In the genomic region with DNA sequence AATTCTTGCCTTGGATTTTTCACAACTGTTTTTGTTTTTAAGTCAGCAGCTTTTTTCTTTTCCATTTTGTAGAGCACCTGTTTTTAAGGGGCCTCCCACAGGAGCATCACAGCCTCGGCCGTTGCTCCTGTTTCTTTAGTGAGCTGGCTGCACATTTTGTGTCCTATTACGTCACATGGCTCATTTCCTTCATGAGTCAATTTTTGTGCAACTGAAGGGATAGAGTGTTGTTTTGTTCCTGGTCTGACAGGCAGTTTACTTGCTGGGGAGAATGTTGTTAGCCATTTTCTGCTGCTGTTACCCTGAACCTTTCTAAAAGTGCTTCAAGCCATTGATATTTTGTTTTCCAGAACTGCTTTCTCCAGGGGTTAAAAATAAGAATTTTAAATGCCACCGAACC, we compare ENCODE assay signal across 10 cellular contexts. TPM values are rescaled to one million over a fixed set of nuclear protein-coding genes. Genes with fewer than 3 reads are reported as not detected.
DNase-seq lines count a peak whose midpoint lies in the region; ATAC-seq, FAIRE-seq and TF ChIP-seq lines count a peak whose summit lies in the region.
"Had no signal": no experiment of that assay in that cellular context is flagged by ENCODE, and none has a peak within 500 bp of the region (broad histone marks: within the 10 kb centered on the region; RNA-seq: fewer than 3 reads in every experiment).

No MANE protein-coding gene starts in this region.

- H2AFZ ChIP-seq in ACC112 (ENCODE audit: low read length, unreplicated experiment) (no peak overlapping the region), HepG2 (ENCODE audit: low read length) (no peak overlapping the region)

- DNase-seq in HPDE6-E6E7 (ENCODE audit: extremely low spot score), result peak; percentile 41
- DNase-seq in brain pericyte (ENCODE audit: low read depth, low spot score), result peak; percentile 62
- no peak for DNase-seq in HepG2 (ENCODE audit: low spot score)
- DNase-seq in NCI-H2081 (lab: John Stamatoyannopoulos, UW), result no peak
- no peak for DNase-seq in HUDEP-2 (lab: John Stamatoyannopoulos, UW; ENCODE audit: unreplicated experiment in 76 of 76)
- no peak for DNase-seq in OCI-M1 (lab: John Stamatoyannopoulos, UW)
- DNase-seq: NCI-H1092 treated with DMSO at 0.1 percent for 48 hours, right cardiac atrium had no signal

- H3K4me3 ChIP-seq in ACC112 (ENCODE audit: low read depth, low read length) (no peak overlapping the region), HepG2 (replicated peaks in 1 of 3; ENCODE audit: insufficient read depth in 1 of 3, low read depth in 2 of 3, low read length in 3 of 3) (no peak overlapping the region)

- no TSS peak for BruUV-seq in HepG2 (replicated peaks; lab: Mats Ljungman, UMichigan)

- H3K27me3 ChIP-seq in ACC112 (ENCODE audit: insufficient read depth, low read length), result no peaks in the 10 kb centered on the region
- H3K27me3 ChIP-seq in HepG2 (ENCODE audit: control insufficient read depth in 1 of 2, insufficient read depth in 2 of 2, low read length in 2 of 2), result no peaks in the 10 kb centered on the region

- ATAC-seq in HepG2, result no peak
- ATAC-seq in HG02970 (IDR thresholded peaks at IDR 0.05; ENCODE audit: low FRiP score, unreplicated experiment), result no peak

- intact Hi-C loops in HepG2 (cut with micrococcal nuclease; ENCODE audit: unreplicated experiment), result no loop called here

- no peaks in the 10 kb centered on the region; the same call in none of the 2 replicates for H4K20me1 ChIP-seq in HepG2 (ENCODE audit: insufficient read depth, low read length)

- in situ Hi-C loops in HepG2 (cut with HindIII; ENCODE audit: extremely low pct_ligation_motif_present, low pct_unique_long_range_greater_than_20kb), result no loop called here

- H3K27ac ChIP-seq in ACC112 (ENCODE audit: low read depth, low read length) (peak overlapping the region; percentile 84), HepG2 (ENCODE audit: extremely low read length, insufficient read depth, low read length) (no peak overlapping the region)

- H3K9ac ChIP-seq in HepG2 (ENCODE audit: insufficient read depth, low read depth, low read length), result no peak overlapping the region

- no peak overlapping the region for H3K4me2 ChIP-seq in HepG2 (ENCODE audit: low read depth, low read length)

- H3K9me3 ChIP-seq in HepG2 (ENCODE audit: low read length), result no peaks in the 10 kb centered on the region

- CTCF ChIA-PET in HepG2 (lab: Yijun Ruan, JAX; ENCODE audit: low intra/inter-chr PET ratio, low total read pairs), result no interaction called here

- 96% methylated on average over 4 of the region's 4 CpGs for WGBS in HepG2 (ENCODE audit: low lambda C conversion rate)

- no peak for TF ChIP-seq POLR2A in HepG2 (IDR thresholded peaks at IDR 0.05; ENCODE audit: insufficient read depth in 1 of 2, low read depth in 2 of 2, low read length in 2 of 2)

- TF ChIP-seq CTCF in HepG2 (CRISPR knock-in tag; IDR thresholded peaks at IDR 0.05), result no peak

- TF ChIP-seq EP300 in HepG2 (IDR thresholded peaks at IDR 0.05; ENCODE audit: low read depth in 2 of 2, low read length in 2 of 2), result no peak
- TF ChIP-seq EP300 in HepG2 (CRISPR knock-in tag; IDR thresholded peaks at IDR 0.05; ENCODE audit: borderline replicate concordance), result no peak

- H3K4me1 ChIP-seq in ACC112 (ENCODE audit: control insufficient read depth, insufficient read depth, low read length, unreplicated experiment) (peaks cover 11% of the 10 kb centered on the region), HepG2 (ENCODE audit: insufficient read depth, low read length) (no peaks in the 10 kb centered on the region)

- no peak for TF ChIP-seq RAD21 in HepG2 (CRISPR knock-in tag; IDR thresholded peaks at IDR 0.05)

- H3K79me2 ChIP-seq in ACC112 (ENCODE audit: control insufficient read depth, insufficient read depth, low read length, unreplicated experiment), result no peaks in the 10 kb centered on the region
- H3K79me2 ChIP-seq in HepG2 (ENCODE audit: insufficient read depth, low read length), result no peaks in the 10 kb centered on the region

- no peak for FAIRE-seq in HepG2 (lab: Jason Lieb, UNC)

- POLR2A ChIA-PET in HepG2 (lab: Yijun Ruan, JAX), result no interaction called here

- peaks cover 22% of the 10 kb centered on the region for H3K36me3 ChIP-seq in ACC112 (ENCODE audit: insufficient read depth, low read length)
- peaks cover 50 to 90% of the 10 kb centered on the region in 2 experiments for H3K36me3 ChIP-seq in HepG2 (replicated peaks in 1 of 2; ENCODE audit: control insufficient read depth in 1 of 2, insufficient read depth in 2 of 2, low read length in 2 of 2)

TF ChIP-seq in HepG2, 621 proteins besides CTCF, POLR2A, EP300 and RAD21:
- TF ChIP-seq, protein P1, sequence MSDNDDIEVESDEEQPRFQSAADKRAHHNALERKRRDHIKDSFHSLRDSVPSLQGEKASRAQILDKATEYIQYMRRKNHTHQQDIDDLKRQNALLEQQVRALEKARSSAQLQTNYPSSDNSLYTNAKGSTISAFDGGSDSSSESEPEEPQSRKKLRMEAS (IDR thresholded peaks at IDR 0.05), result no peak
- 0 out of 2 replicates have a peak, but pooled peaks have one; percentile 23 for TF ChIP-seq CEBPB (IDR thresholded peaks at IDR 0.05; ENCODE audit: borderline replicate concordance, low read depth, low read length)
- no peak for TF ChIP-seq ZNF841 (CRISPR knock-in tag; IDR thresholded peaks at IDR 0.05; ENCODE audit: borderline replicate concordance)
- TF ChIP-seq NAIF1 (CRISPR knock-in tag; IDR thresholded peaks at IDR 0.05; ENCODE audit: borderline replicate concordance), result no peak

RNA-seq across cellular contexts. Expression of gene CRISPLD2, which starts 45.0 kb away (rescaled TPM):
- total RNA-seq in HepG2 (2016; rRNA removed; fragmentation: Illumina TruSeq; extraction: Trizol), result 0.14 and 0.31 TPM in 2 replicates
- total RNA-seq in HepG2 (2016; cell fraction: cytosol; rRNA removed; fragmentation: Illumina TruSeq; extraction: Trizol; ENCODE audit: low read depth), result not detected in 2 replicates
- 0.15 TPM in 2 replicates for total RNA-seq in HepG2 (2016; cell fraction: insoluble cytoplasmic fraction; rRNA removed; fragmentation: Illumina TruSeq; extraction: Trizol)
- not detected in 2 replicates for total RNA-seq in HepG2 (2016; cell fraction: membrane; rRNA removed; fragmentation: Illumina TruSeq; extraction: Trizol)
- total RNA-seq in HepG2 (2016; cell fraction: nucleus; rRNA removed; fragmentation: Illumina TruSeq; extraction: Trizol), result not detected in 2 replicates
- polyA plus RNA-seq in HepG2 (2011; rRNA removed), result 0.04 and 0.25 TPM in 2 replicates
- 0.05 and 0.15 TPM in 2 replicates for polyA plus RNA-seq in HepG2 (2011; cell fraction: cytosol; rRNA removed)
- polyA plus RNA-seq in HepG2 (2011; cell fraction: nucleus; rRNA removed), result 0.08 and 0.17 TPM in 2 replicates
- polyA plus RNA-seq in HepG2 (2012), result 0.07 and 0.31 TPM in 2 replicates
- polyA plus RNA-seq in HepG2 (2016; cell fraction: cytosol; fragmentation: Illumina TruSeq; extraction: Trizol; ENCODE audit: low read depth), result not detected in 2 replicates
- not detected in 2 replicates for polyA plus RNA-seq in HepG2 (2016; cell fraction: insoluble cytoplasmic fraction; fragmentation: Illumina TruSeq; extraction: Trizol; ENCODE audit: low read depth)
- polyA plus RNA-seq in HepG2 (2016; cell fraction: membrane; fragmentation: Illumina TruSeq; extraction: Trizol; ENCODE audit: low read depth), result not detected in 2 replicates
- 0.33 TPM in 1 of 2 replicates, not detected in the other for polyA plus RNA-seq in HepG2 (2016; cell fraction: nucleus; fragmentation: Illumina TruSeq; extraction: Trizol; ENCODE audit: insufficient read depth, low read depth)
- polyA minus RNA-seq in HepG2 (2011; rRNA and poly(A)+ RNA removed; ENCODE audit: low replicate concordance), result 0.44 and 0.89 TPM in 2 replicates
- polyA minus RNA-seq in HepG2 (2011; cell fraction: cytosol; rRNA and poly(A)+ RNA removed), result not detected in 2 replicates
- 0.25 and 0.77 TPM in 2 replicates for polyA minus RNA-seq in HepG2 (2011; cell fraction: nucleus; rRNA and poly(A)+ RNA removed)

Comparison
In these comparisons a context has a peak if more than half of its experiments do, and no peak if none do; other contexts are left out.
1. DNase-seq: peak in HPDE6-E6E7 (single experiment) and brain pericyte (single experiment); none in HepG2 (single experiment), NCI-H2081 (0 of 2), HUDEP-2 (0 of 76) and OCI-M1 (single experiment).